In the genomic region with DNA sequence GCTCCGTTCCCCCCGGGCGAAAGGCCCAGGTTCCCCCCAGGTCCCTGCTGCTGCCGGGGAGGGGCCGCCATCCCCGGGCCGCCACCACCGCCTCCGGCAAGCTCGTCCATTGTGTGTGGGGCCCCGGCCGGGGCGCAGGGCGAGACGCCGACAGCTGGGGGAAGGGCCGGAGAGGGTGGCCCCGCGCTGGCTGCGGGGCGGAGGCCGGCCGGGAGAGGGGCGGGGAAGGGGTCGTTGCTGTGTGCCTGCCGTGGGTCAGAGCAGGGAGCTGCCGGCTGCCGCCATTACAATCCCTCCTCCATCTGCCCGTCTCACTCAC, we compare ENCODE assay signal across 8 cellular contexts. TPM values are rescaled to one million over a fixed set of nuclear protein-coding genes. Genes with fewer than 3 reads are reported as not detected.
A peak's percentile ranks its signal among the peaks of the same experiment; 100 is the strongest.
DNase-seq lines count a peak whose midpoint lies in the region; ATAC-seq and TF ChIP-seq lines count a peak whose summit lies in the region.

A gene with protein sequence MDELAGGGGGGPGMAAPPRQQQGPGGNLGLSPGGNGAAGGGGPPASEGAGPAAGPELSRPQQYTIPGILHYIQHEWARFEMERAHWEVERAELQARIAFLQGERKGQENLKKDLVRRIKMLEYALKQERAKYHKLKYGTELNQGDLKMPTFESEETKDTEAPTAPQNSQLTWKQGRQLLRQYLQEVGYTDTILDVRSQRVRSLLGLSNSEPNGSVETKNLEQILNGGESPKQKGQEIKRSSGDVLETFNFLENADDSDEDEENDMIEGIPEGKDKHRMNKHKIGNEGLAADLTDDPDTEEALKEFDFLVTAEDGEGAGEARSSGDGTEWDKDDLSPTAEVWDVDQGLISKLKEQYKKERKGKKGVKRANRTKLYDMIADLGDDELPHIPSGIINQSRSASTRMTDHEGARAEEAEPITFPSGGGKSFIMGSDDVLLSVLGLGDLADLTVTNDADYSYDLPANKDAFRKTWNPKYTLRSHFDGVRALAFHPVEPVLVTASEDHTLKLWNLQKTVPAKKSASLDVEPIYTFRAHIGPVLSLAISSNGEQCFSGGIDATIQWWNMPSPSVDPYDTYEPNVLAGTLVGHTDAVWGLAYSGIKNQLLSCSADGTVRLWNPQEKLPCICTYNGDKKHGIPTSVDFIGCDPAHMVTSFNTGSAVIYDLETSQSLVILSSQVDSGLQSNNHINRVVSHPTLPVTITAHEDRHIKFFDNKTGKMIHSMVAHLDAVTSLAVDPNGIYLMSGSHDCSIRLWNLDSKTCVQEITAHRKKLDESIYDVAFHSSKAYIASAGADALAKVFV (minus strand): TSS at position 304 of the 319 bp plus-strand sequence. CDS start 194 bp downstream, at position 110.

- DNase-seq in SK-N-SH (no peak), left ventricle myocardium inferior (no peak), sciatic nerve (ENCODE audit: low spot score) (no peak), DMS114 treated with DMSO at 0.1 percent for 48 hours (lab: John Stamatoyannopoulos, UW; ENCODE audit: unreplicated experiment) (no peak), GM10248 (ENCODE audit: extremely low spot score) (no peak), ACHN (no peak)
- DNase-seq in activated CD8-positive, alpha-beta T cell treated with anti-CD3 and anti-CD28 coated beads, Interleukin-2, amount 10 ng/mL, durations not matched to agents 7 days and 5 days: no peak

- H3K27me3 ChIP-seq in SK-N-SH (ENCODE audit: insufficient read depth) (no peaks in the 10 kb centered on the region), left ventricle myocardium inferior (ENCODE audit: low read depth) (no peaks in the 10 kb centered on the region)

- peaks cover 14% of the 10 kb centered on the region for H3K36me3 Mint-ChIP-seq in activated CD8-positive, alpha-beta T cell treated with anti-CD3 and anti-CD28 coated beads, Interleukin-2, amount 10 ng/mL, durations not matched to agents 7 days and 5 days (ENCODE audit: low read depth)

- H4K20me1 ChIP-seq in SK-N-SH (ENCODE audit: insufficient read depth): peaks cover 38% of the 10 kb centered on the region

- peak within 1 kb of the TSS; percentile 89; the same call in 1 of the 2 replicates for H2AFZ ChIP-seq in SK-N-SH (ENCODE audit: low read depth)

- H3K4me3 ChIP-seq in SK-N-SH (ENCODE audit: low read depth in 2 of 2, low read length in 1 of 2) (peak within 1 kb of the TSS; percentile 73 to 96), left ventricle myocardium inferior (peak within 1 kb of the TSS; percentile 98)

- peaks cover 66% of the 10 kb centered on the region for H3K79me2 ChIP-seq in SK-N-SH (ENCODE audit: insufficient read depth)

- in situ Hi-C loops in ACHN (cut with HindIII; ENCODE audit: low pct_ligation_motif_present, low pct_unique_long_range_greater_than_20kb, low sequenced_read_pairs): no loop called here

- TF ChIP-seq EP300 in SK-N-SH (IDR thresholded peaks at IDR 0.05; ENCODE audit: borderline replicate concordance in 1 of 2, low read depth in 1 of 2, low read length in 1 of 2): no peak

- CTCF ChIA-PET in SK-N-SH (lab: Yijun Ruan, JAX) (interaction anchor here (1.1 to 1.5 kb wide), 2 partner anchors 46 to 55 kb away, joined by 3 to 4 read pairs; no protein-coding TSS in a partner anchor), GM10248 (lab: Yijun Ruan, JAX) (interaction anchor here (0.8 to 1.4 kb wide), 6 partner anchors 10 to 404 kb away, joined by 3 to 5 read pairs (median 4); partner anchors contain the start of gene SCFD1)
- CTCF ChIA-PET in activated CD8-positive, alpha-beta T cell treated with anti-CD3 and anti-CD28 coated beads, Interleukin-2, amount 10 ng/mL, durations not matched to agents 7 days and 5 days (lab: Charles Lee): interaction anchor here (0.6 to 2.9 kb wide), 3 partner anchors 46 to 182 kb away, joined by 3 to 18 read pairs (median 3); partner anchors contain the start of gene HECTD1

- H3K4me2 ChIP-seq in SK-N-SH: peak within 1 kb of the TSS; percentile 88

- H3K4me1 Mint-ChIP-seq in activated CD8-positive, alpha-beta T cell treated with anti-CD3 and anti-CD28 coated beads, Interleukin-2, amount 10 ng/mL, durations not matched to agents 7 days and 5 days (ENCODE audit: low read depth): peaks cover 50% of the 10 kb centered on the region

- no peak for TF ChIP-seq RAD21 in SK-N-SH (IDR thresholded peaks at IDR 0.05; ENCODE audit: low read length)

- peak within 1 kb of the TSS; percentile 97 for H3K27ac Mint-ChIP-seq in activated CD8-positive, alpha-beta T cell treated with anti-CD3 and anti-CD28 coated beads, Interleukin-2, amount 10 ng/mL, durations not matched to agents 7 days and 5 days

- peak within 1 kb of the TSS; percentile 99 for H3K9ac ChIP-seq in SK-N-SH

- H3F3A ChIP-seq in SK-N-SH (replicated peaks; ENCODE audit: insufficient read depth): peaks cover 14% of the 10 kb centered on the region

- intact Hi-C loops in left ventricle myocardium inferior (cut with micrococcal nuclease): no loop called here
- intact Hi-C loops in sciatic nerve (cut with DNase I): no loop called here

- 2% methylated on average over 11 of the region's 29 CpGs for WGBS in SK-N-SH (ENCODE audit: low lambda C conversion rate)

- peak within 1 kb of the TSS; percentile 94 to 98 for H3K27ac ChIP-seq in SK-N-SH (ENCODE audit: low read depth in 2 of 2, low read length in 1 of 2)
- peak within 1 kb of the TSS; percentile 99 for H3K27ac ChIP-seq in left ventricle myocardium inferior (replicated peaks)

- TF ChIP-seq CTCF in SK-N-SH (IDR thresholded peaks at IDR 0.05) (no peak), left ventricle myocardium inferior (IDR thresholded peaks at IDR 0.05; ENCODE audit: borderline replicate concordance) (no peak), GM10248 (IDR thresholded peaks at IDR 0.05; ENCODE audit: control extremely low read depth, extremely low read depth, low read depth, missing control alignments) (no peak)

- POLR2A ChIA-PET in SK-N-SH (lab: Yijun Ruan, JAX): interaction anchor here (1.2 to 1.6 kb wide), 2 partner anchors 9 to 182 kb away, joined by 3 to 12 read pairs; partner anchors contain the start of gene HECTD1
- POLR2A ChIA-PET in activated CD8-positive, alpha-beta T cell treated with anti-CD3 and anti-CD28 coated beads, Interleukin-2, amount 10 ng/mL, durations not matched to agents 7 days and 5 days (lab: Charles Lee): interaction anchor here (0.7 to 1.8 kb wide), 15 partner anchors 7 to 467 kb away, joined by 3 to 11 read pairs (median 4); partner anchors contain the start of genes COCH, G2E3, HECTD1 and SCFD1
- POLR2A ChIA-PET in GM10248 (lab: Yijun Ruan, JAX): interaction anchor here (0.9 to 1.5 kb wide), 5 partner anchors 8 to 177 kb away, joined by 3 to 4 read pairs (median 3); no protein-coding TSS in a partner anchor

- H3K4me1 ChIP-seq in SK-N-SH (ENCODE audit: control insufficient read depth in 1 of 2, insufficient read depth in 2 of 2, low read depth in 1 of 2, low read length in 1 of 2) (peaks cover 9 to 13% of the 10 kb centered on the region in 2 experiments; a peak in 3 of 4 replicates), left ventricle myocardium inferior (peaks cover 62% of the 10 kb centered on the region)

- H3K36me3 ChIP-seq in SK-N-SH (replicated peaks in 1 of 2; ENCODE audit: control insufficient read depth in 1 of 2, insufficient read depth in 2 of 2, low read length in 1 of 2) (peaks cover 10 to 13% of the 10 kb centered on the region in 2 experiments), left ventricle myocardium inferior (no peaks in the 10 kb centered on the region)

- H3K4me3 Mint-ChIP-seq in activated CD8-positive, alpha-beta T cell treated with anti-CD3 and anti-CD28 coated beads, Interleukin-2, amount 10 ng/mL, durations not matched to agents 7 days and 5 days: peak within 1 kb of the TSS; percentile 93

- no peak for ATAC-seq in SK-N-SH treated with all-trans-retinoic acid at 6 μM for 48 hours
- no peak for ATAC-seq in activated CD8-positive, alpha-beta T cell treated with anti-CD3 and anti-CD28 coated beads, Interleukin-2, amount 10 ng/mL, durations not matched to agents 7 days and 5 days
- no peak for ATAC-seq in sciatic nerve

- H3K9me3 ChIP-seq in SK-N-SH (no peaks in the 10 kb centered on the region), left ventricle myocardium inferior (replicated peaks) (no peaks in the 10 kb centered on the region)

- no peaks in the 10 kb centered on the region for H3K9me2 ChIP-seq in SK-N-SH

- H3K27me3 Mint-ChIP-seq in activated CD8-positive, alpha-beta T cell treated with anti-CD3 and anti-CD28 coated beads, Interleukin-2, amount 10 ng/mL, durations not matched to agents 7 days and 5 days (ENCODE audit: low read depth): no peaks in the 10 kb centered on the region

- no peaks in the 10 kb centered on the region for H3K9me3 Mint-ChIP-seq in activated CD8-positive, alpha-beta T cell treated with anti-CD3 and anti-CD28 coated beads, Interleukin-2, amount 10 ng/mL, durations not matched to agents 7 days and 5 days (ENCODE audit: insufficient read depth)

TF ChIP-seq in SK-N-SH, 30 proteins besides CTCF, POLR2A, EP300 and RAD21 (continues in another document):
- TF ChIP-seq FOXJ3 (CRISPR knock-in tag; IDR thresholded peaks at IDR 0.05): no peak
- TF ChIP-seq YY1 (IDR thresholded peaks at IDR 0.05; ENCODE audit: low read depth): peak; percentile 80

TF ChIP-seq in SK-N-SH treated with all-trans-retinoic acid at 6 μM for 48 hours, 23 proteins besides CTCF, POLR2A, EP300 and RAD21:
- TF ChIP-seq TCF4 (CRISPR knock-in tag; IDR thresholded peaks at IDR 0.05; ENCODE audit: borderline replicate concordance) (no peak), ZFP30 (CRISPR knock-in tag; IDR thresholded peaks at IDR 0.05) (no peak), SNAI2 (CRISPR knock-in tag; IDR thresholded peaks at IDR 0.05) (no peak)

RNA-seq across cellular contexts. Expression of the gene that starts here (rescaled TPM):
- polyA plus RNA-seq in SK-N-SH (2012; rRNA removed): 7.2 and 8.9 TPM in 2 replicates
- polyA plus RNA-seq in SK-N-SH (2012; cell fraction: cytosol; rRNA removed): 7.5 and 8.5 TPM in 2 replicates
- 7.4 and 17.1 TPM in 2 replicates for polyA plus RNA-seq in SK-N-SH (2012; cell fraction: nucleus; rRNA removed)
- total RNA-seq in activated CD8-positive, alpha-beta T cell treated with anti-CD3 and anti-CD28 coated beads, Interleukin-2, amount 10 ng/mL, durations not matched to agents 7 days and 5 days: 10 to 100 TPM; 19.0 to 23.0 TPM
- total RNA-seq in left ventricle myocardium inferior (48.7 TPM), sciatic nerve (50.1 TPM)
